In the genomic region with DNA sequence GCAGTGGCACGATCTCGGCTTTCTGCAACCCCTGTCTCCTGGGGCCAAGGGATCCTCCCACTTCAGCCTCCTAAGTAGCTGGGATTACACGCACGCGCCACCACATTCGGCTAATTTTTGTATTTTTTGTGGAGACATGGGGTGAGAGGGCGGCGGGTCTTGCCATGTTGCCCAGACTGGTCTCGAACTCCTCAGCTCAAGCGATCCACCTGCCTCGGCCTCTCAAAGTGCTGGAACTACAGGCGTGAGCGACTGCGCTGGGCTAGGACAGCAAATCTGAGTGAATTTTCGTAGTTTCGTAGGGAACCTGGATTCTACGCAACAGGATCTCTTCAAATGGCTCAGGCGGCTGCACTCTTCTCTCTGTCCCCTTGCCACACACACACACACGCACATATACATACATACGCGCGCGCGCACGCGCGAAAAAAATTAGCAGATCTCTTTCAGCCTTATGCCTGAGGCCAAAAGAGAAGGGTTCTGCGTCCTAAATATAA, we compare ENCODE assay signal across 8 cellular contexts. TPM values are rescaled to one million over a fixed set of nuclear protein-coding genes. Genes with fewer than 3 reads are reported as not detected.
DNase-seq lines count a peak whose midpoint lies in the region; ATAC-seq and TF ChIP-seq lines count a peak whose summit lies in the region.

No MANE protein-coding gene starts in this region.

- H3K27ac ChIP-seq in HUES6 (ENCODE audit: low read depth, low read length) (no peak overlapping the region), layer of hippocampus (ENCODE audit: low read depth, low read length) (peak overlapping the region; percentile 63), tibial nerve (peak overlapping the region; percentile 60 to 91 (median 90))

- peaks cover 2% of the 10 kb centered on the region for H3K27me3 Mint-ChIP-seq in activated naive CD8-positive, alpha-beta T cell treated with anti-CD3 and anti-CD28 coated beads, Interleukin-2, amount 50 U/mL, for 24 hours

- no peak for ATAC-seq in activated naive CD8-positive, alpha-beta T cell treated with anti-CD3 and anti-CD28 coated beads, Interleukin-2, amount 50 U/mL, for 24 hours
- ATAC-seq in GM21786 (IDR thresholded peaks at IDR 0.05; ENCODE audit: unreplicated experiment): no peak

- H3K27me3 ChIP-seq in HUES6 (ENCODE audit: control insufficient read depth, insufficient read depth, low read length) (no peaks in the 10 kb centered on the region), layer of hippocampus (ENCODE audit: control insufficient read depth, insufficient read depth, low read length) (no peaks in the 10 kb centered on the region), tibial nerve (no peaks in the 10 kb centered on the region)

- peak overlapping the region; percentile 96 for H3K4me3 Mint-ChIP-seq in activated naive CD8-positive, alpha-beta T cell treated with anti-CD3 and anti-CD28 coated beads, Interleukin-2, amount 50 U/mL, for 24 hours

- H3K9me3 Mint-ChIP-seq in activated naive CD8-positive, alpha-beta T cell treated with anti-CD3 and anti-CD28 coated beads, Interleukin-2, amount 50 U/mL, for 24 hours: no peaks in the 10 kb centered on the region

- no peak for TF ChIP-seq POLR2A in tibial nerve (IDR thresholded peaks at IDR 0.05)

- no peaks in the 10 kb centered on the region for H3K36me3 Mint-ChIP-seq in activated naive CD8-positive, alpha-beta T cell treated with anti-CD3 and anti-CD28 coated beads, Interleukin-2, amount 50 U/mL, for 24 hours (ENCODE audit: low read depth)

- POLR2A ChIA-PET in AG04449 (lab: Yijun Ruan, JAX): no interaction called here

- WGBS in tibial nerve, 2 donors: 63 to 64% methylated on average over 28 of the region's 28 CpGs

- no peak for TF ChIP-seq EP300 in tibial nerve (IDR thresholded peaks at IDR 0.05)

- peaks cover 13% of the 10 kb centered on the region for H3K4me1 ChIP-seq in HUES6 (ENCODE audit: control insufficient read depth, insufficient read depth, low read length)
- peaks cover 0 to 55% (median 22%) of the 10 kb centered on the region in 4 donors for H3K4me1 ChIP-seq in tibial nerve

- H3K9me3 ChIP-seq in HUES6 (ENCODE audit: control insufficient read depth, insufficient read depth, low read depth, low read length) (no peaks in the 10 kb centered on the region), tibial nerve (no peaks in the 10 kb centered on the region)

- H3K4me3 ChIP-seq in AG04449 (ENCODE audit: low read depth, low read length) (peak overlapping the region; percentile 92), HUES6 (ENCODE audit: low read depth, low read length) (peak overlapping the region; percentile 52), tibial nerve (peak overlapping the region; percentile 25 to 92 (median 78))

- DNase-seq in AG04449 (ENCODE audit: low read depth, low spot score): no peak
- DNase-seq in activated naive CD8-positive, alpha-beta T cell treated with anti-CD3 and anti-CD28 coated beads, Interleukin-2, amount 50 U/mL, for 24 hours: no peak
- DNase-seq in tibial nerve (ENCODE audit: low spot score in 2 of 2): no peak
- no peak for DNase-seq in NCI-H2171 treated with DMSO at 0.1 percent for 48 hours (lab: John Stamatoyannopoulos, UW)
- no peak for DNase-seq in medulla oblongata (ENCODE audit: extremely low spot score)

- H3K4me1 Mint-ChIP-seq in activated naive CD8-positive, alpha-beta T cell treated with anti-CD3 and anti-CD28 coated beads, Interleukin-2, amount 50 U/mL, for 24 hours: peaks cover 45% of the 10 kb centered on the region

- peak overlapping the region; percentile 59 for H3K9ac ChIP-seq in HUES6 (ENCODE audit: low read length)

- no peak for TF ChIP-seq CTCF in AG04449 (IDR thresholded peaks at IDR 0.05; ENCODE audit: insufficient read depth, low read length, missing control alignments)
- no peak for TF ChIP-seq CTCF in tibial nerve (IDR thresholded peaks at IDR 0.05)

- H3K27ac Mint-ChIP-seq in activated naive CD8-positive, alpha-beta T cell treated with anti-CD3 and anti-CD28 coated beads, Interleukin-2, amount 50 U/mL, for 24 hours: peak overlapping the region; percentile 91

- CTCF ChIA-PET in AG04449 (lab: Yijun Ruan, JAX): interaction anchor here (2.6 to 2.7 kb wide), 2 partner anchors 18 to 20 kb away, joined by 20 to 21 read pairs; no protein-coding TSS in a partner anchor

- peaks cover 14% of the 10 kb centered on the region for H3K36me3 ChIP-seq in HUES6 (ENCODE audit: control insufficient read depth, insufficient read depth, low read length)
- H3K36me3 ChIP-seq in tibial nerve: peaks cover 0 to 15% (median 0%) of the 10 kb centered on the region in 3 donors

RNA-seq across cellular contexts. Expression of a gene that starts 0.4 kb away (rescaled TPM):
- total RNA-seq in tibial nerve: 10 to 100 TPM in 3 of 4 donors, 1 to 10 TPM in 1; 7.5 to 45.7 (median 21.6) TPM

RNA-seq across cellular contexts. Expression of a gene that starts 0.7 kb away (rescaled TPM):
- total RNA-seq in tibial nerve: 10 to 100 TPM; 18.6 to 30.6 (median 25.7) TPM

RNA-seq across cellular contexts. Expression of a gene that starts 19.9 kb away (rescaled TPM):
- total RNA-seq in tibial nerve: 10 to 100 TPM; 21.6 to 26.1 (median 23.6) TPM

RNA-seq across cellular contexts. Expression of a gene that starts 20.4 kb away (rescaled TPM):
- total RNA-seq in tibial nerve: 10 to 100 TPM in 3 of 4 donors, 1 to 10 TPM in 1; 9.9 to 18.8 (median 15.2) TPM

RNA-seq across cellular contexts. Expression of a gene that starts 35.9 kb away (rescaled TPM):
- total RNA-seq in tibial nerve: under 1 TPM; 0.20 to 0.84 (median 0.52) TPM
